12 cellular contexts compared by ENCODE assay signal in genomic region chr14:55412686-55413085, GRCh38. TPM values are rescaled to one million over a fixed set of nuclear protein-coding genes. Genes with fewer than 3 reads are reported as not detected.
DNase-seq lines count a peak whose midpoint lies in the region; ATAC-seq and TF ChIP-seq lines count a peak whose summit lies in the region.
"Had no signal": no experiment of that assay in that cellular context is flagged by ENCODE, and none has a peak within 500 bp of the region (broad histone marks: within the 10 kb centered on the region; RNA-seq: fewer than 3 reads in every experiment).

No MANE protein-coding gene starts in this region.

- intact Hi-C loops in PC-3 (cut with micrococcal nuclease) = loop anchor here (1.0 to 5.0 kb wide), 5 partner anchors 13 to 200 kb away; partner anchors contain the start of gene FBXO34

- no peaks in the 10 kb centered on the region for H3K36me3 ChIP-seq in PC-3 (ENCODE audit: low read depth, low read length)
- no peaks in the 10 kb centered on the region for H3K36me3 ChIP-seq in esophagus (ENCODE audit: control insufficient read depth in 2 of 2, insufficient read depth in 2 of 2, low read length in 1 of 2)

- WGBS in esophagus, 2 donors = 38 to 41% methylated on average over 5 of the region's 5 CpGs

- H4K20me1 ChIP-seq in PC-3 (ENCODE audit: low read length) = no peaks in the 10 kb centered on the region

- DNase-seq in SIG-M5 treated with dmso at 0.1 percent for 504 hours (lab: John Stamatoyannopoulos, UW; ENCODE audit: unreplicated experiment) (peak; percentile 44), SIG-M5 (lab: John Stamatoyannopoulos, UW) (no peak), PC-3 (peak; percentile 99), renal cortical epithelial cell (ENCODE audit: low read depth) (peak; percentile 64), caudate nucleus (lab: John Stamatoyannopoulos, UW) (no peak), cortex of kidney (lab: John Stamatoyannopoulos, UW) (no peak)
- DNase-seq: 8988T; activated naive CD4-positive, alpha-beta T cell; NCI-H187 had no signal

- H3K9me3 ChIP-seq in PC-3 (ENCODE audit: low read length) (no peaks in the 10 kb centered on the region), esophagus (ENCODE audit: control insufficient read depth in 2 of 2, insufficient read depth in 1 of 2, low read depth in 1 of 2, low read length in 1 of 2) (no peaks in the 10 kb centered on the region)

- H3K4me2 ChIP-seq in PC-3 (ENCODE audit: low read length) = peak overlapping the region; percentile 79

- H3K27me3 ChIP-seq in PC-3 (ENCODE audit: low read length) = no peaks in the 10 kb centered on the region
- no peaks in the 10 kb centered on the region for H3K27me3 ChIP-seq in esophagus (ENCODE audit: control insufficient read depth in 1 of 2, insufficient read depth in 2 of 2, low read length in 2 of 2)

- peak overlapping the region; percentile 89; the same call in 1 of the 2 replicates for H2AFZ ChIP-seq in PC-3 (ENCODE audit: low read length)

- POLR2A ChIA-PET in PC-3 (lab: Charles Lee; ENCODE audit: unreplicated experiment) = no interaction called here

- no peaks in the 10 kb centered on the region for H3F3A ChIP-seq in PC-3 (ENCODE audit: low read length, unreplicated experiment)

- peaks cover 39% of the 10 kb centered on the region for H3K79me2 ChIP-seq in PC-3 (ENCODE audit: low read length)

- no peaks in the 10 kb centered on the region for H3K9me2 ChIP-seq in PC-3 (replicated peaks; ENCODE audit: low read length)

- CTCF ChIA-PET in PC-3 (lab: Charles Lee) = interaction anchor here (0.6 to 0.9 kb wide), 4 partner anchors 16 to 1058 kb away, joined by 3 to 7 read pairs (median 4); no protein-coding TSS in a partner anchor

- H3K27ac ChIP-seq in PC-3 (ENCODE audit: low read length) (peak overlapping the region; percentile 71), esophagus (ENCODE audit: low read depth in 2 of 2, low read length in 1 of 2) (peak overlapping the region; percentile 44 to 93), caudate nucleus (ENCODE audit: low read depth, low read length) (no peak overlapping the region)

- BruUV-seq in PC-3 (replicated peaks; lab: Mats Ljungman, UMichigan) = no TSS peak

- peak overlapping the region; percentile 74 for H3K9ac ChIP-seq in PC-3 (ENCODE audit: low read length)

- peak; percentile 50 for ATAC-seq in PC-3
- ATAC-seq in HG02981 (IDR thresholded peaks at IDR 0.05; ENCODE audit: unreplicated experiment) = no peak

- H3K4me1 ChIP-seq in PC-3 (ENCODE audit: insufficient read depth, low read length) (peaks cover 33% of the 10 kb centered on the region), esophagus (ENCODE audit: control insufficient read depth in 2 of 2, insufficient read depth in 2 of 2, low read length in 1 of 2) (no peaks in the 10 kb centered on the region)

- H3K4me3 ChIP-seq in PC-3 (ENCODE audit: low read length) = peak overlapping the region; percentile 80
- H3K4me3 ChIP-seq in esophagus (ENCODE audit: low read depth in 1 of 2, low read length in 2 of 2) = peak overlapping the region in 1 of 2 donors; percentile 96

- TF ChIP-seq CTCF in PC-3 (conservative IDR thresholded peaks at IDR 0.05; ENCODE audit: low read depth, low read length) = no peak

RNA-seq across cellular contexts. Expression of gene ATG14, which starts 1.1 kb away (rescaled TPM):
- 20.2 and 22.5 TPM in 2 replicates for total RNA-seq in PC-3 (2014; rRNA removed)
- polyA plus RNA-seq in esophagus = 1 to 10 TPM; 4.2 to 5.8 TPM
- 10.9 and 19.4 TPM in 2 replicates for total RNA-seq in renal cortical epithelial cell

RNA-seq across cellular contexts. Expression of gene TBPL2, which starts 27.7 kb away (rescaled TPM):
- not detected in 2 replicates for total RNA-seq in PC-3 (2014; rRNA removed)
- not detected for polyA plus RNA-seq in esophagus
- not detected in 2 replicates for total RNA-seq in renal cortical epithelial cell
- total RNA-seq: glomerular endothelial cell had no signal

Comparison
In these comparisons a context has a peak if more than half of its experiments do, and no peak if none do; other contexts are left out.
1. DNase-seq: peak in SIG-M5 treated with dmso at 0.1 percent for 504 hours (single experiment), PC-3 (single experiment) and renal cortical epithelial cell (single experiment); none in SIG-M5 (single experiment), caudate nucleus (0 of 61) and cortex of kidney (single experiment).